In the genomic region with DNA sequence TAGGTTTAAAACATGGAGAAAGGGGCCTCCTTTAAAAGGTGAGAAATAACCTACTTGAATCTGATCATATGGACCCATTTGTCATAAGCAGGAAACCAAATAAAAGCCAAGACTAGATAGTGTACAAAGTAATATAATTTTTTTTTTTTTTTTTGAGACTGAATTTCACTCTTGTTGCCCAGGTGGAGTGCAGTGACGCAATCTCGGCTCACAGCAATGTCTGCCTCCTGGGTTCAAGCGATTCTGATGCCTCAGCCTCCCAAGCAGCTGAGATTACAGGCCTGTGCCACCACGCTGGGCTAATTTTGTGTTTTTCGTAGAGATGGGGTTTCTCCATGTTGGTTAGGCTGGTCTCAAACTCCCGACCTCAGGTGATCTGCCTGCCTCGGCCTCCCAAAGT, we compare ENCODE assay signal across 23 cellular contexts.
"Had no signal": no experiment of that assay in that cellular context is flagged by ENCODE, and none has a peak within 500 bp of the region (broad histone marks: within the 10 kb centered on the region; RNA-seq: fewer than 3 reads in every experiment).

No MANE protein-coding gene starts in this region.

- H3K36me3 ChIP-seq: transverse colon, vagina had no signal

- H3K27ac Mint-ChIP-seq: activated T-cell treated with anti-CD3 and anti-CD28 coated beads, Interleukin-2, amount 50 U/mL, for 72 hours; T-helper 1 cell treated with Interleukin-12 subunit alpha and Interleukin-12 subunit beta and Interleukin-4 antibody, amounts not matched to agents 30 μg/mL and 1 μg/mL, for 36 hours had no signal

- FAIRE-seq: endothelial cell of umbilical vein, keratinocyte had no signal

- H3K9me3 Mint-ChIP-seq: activated T-cell treated with anti-CD3 and anti-CD28 coated beads, Interleukin-2, amount 50 U/mL, for 72 hours; T-helper 1 cell treated with Interleukin-12 subunit alpha and Interleukin-12 subunit beta and Interleukin-4 antibody, amounts not matched to agents 30 μg/mL and 1 μg/mL, for 36 hours had no signal

- H3K9me3 ChIP-seq: transverse colon, vagina had no signal

- H3K27me3 ChIP-seq: transverse colon, vagina had no signal

- H3K4me3 Mint-ChIP-seq: activated T-cell treated with anti-CD3 and anti-CD28 coated beads, Interleukin-2, amount 50 U/mL, for 72 hours; T-helper 1 cell treated with Interleukin-12 subunit alpha and Interleukin-12 subunit beta and Interleukin-4 antibody, amounts not matched to agents 30 μg/mL and 1 μg/mL, for 36 hours had no signal

- DNase-seq: activated CD4-positive, alpha-beta T cell treated with anti-CD3 and anti-CD28 coated beads for 1 hour; activated CD8-positive, alpha-beta memory T cell treated with anti-CD3 and anti-CD28 coated beads for 24 hours; activated CD8-positive, alpha-beta memory T cell treated with anti-CD3 and anti-CD28 coated beads, Interleukin-2, amount 50 U/mL, for 48 hours; activated effector memory CD4-positive, alpha-beta T cell treated with anti-CD3 and anti-CD28 coated beads, Interleukin-2, amount 50 U/mL, for 16 hours; activated naive CD4-positive, alpha-beta T cell treated with anti-CD3 and anti-CD28 coated beads, Interleukin-2, amount 50 U/mL, for 16 hours; activated T-cell treated with anti-CD3 and anti-CD28 coated beads, Interleukin-2, amount 50 U/mL, for 72 hours; aorta; cerebellar nuclear complex; cortex of kidney; effector CD4-positive, alpha-beta T cell; foreskin fibroblast; glutamatergic neuron; midbrain; stimulated activated CD4-positive, alpha-beta T cell treated with anti-CD3 and anti-CD28 coated beads, Interleukin-12 subunit alpha, Interleukin-12 subunit beta, amount 100 ng/mL, for 4 hours; stimulated activated CD4-positive, alpha-beta T cell treated with anti-CD3 and anti-CD28 coated beads, Interleukin-1b, Interleukin-23, amount 100 ng/mL, for 48 hours; stimulated activated naive CD4-positive, alpha-beta T cell treated with Interleukin-2 at 50 U/mL for 16 hours; substantia nigra; transverse colon had no signal

- H3K4me3 ChIP-seq: transverse colon, vagina had no signal

- H3K27ac ChIP-seq: transverse colon, VCaP had no signal

- ATAC-seq: activated T-cell treated with anti-CD3 and anti-CD28 coated beads, Interleukin-2, amount 50 U/mL, for 72 hours had no signal
